In genomic region chr22:32748509-32748908, GRCh38 we compare ENCODE assay signal across 25 cellular contexts. TPM values are rescaled to one million over a fixed set of nuclear protein-coding genes. Genes with fewer than 3 reads are reported as not detected.
"Had no signal": no experiment of that assay in that cellular context is flagged by ENCODE, and none has a peak within 500 bp of the region (broad histone marks: within the 10 kb centered on the region; RNA-seq: fewer than 3 reads in every experiment).

No MANE protein-coding gene starts in this region.

- H3K4me3 ChIP-seq: K562, SJSA1, SK-N-MC had no signal

- H3K9me3 ChIP-seq: SJSA1 had no signal

- DNase-seq: Kasumi-1; MM.1S; NCI-H1092 treated with DMSO at 0.1 percent for 48 hours; NCI-H1436; NCI-H187; NCI-H2029; NCI-H2081 treated with DMSO at 0.1 percent for 48 hours; NCI-H2171; NCI-H226; NCI-H446; NCI-H510A; NCI-H524 treated with DMSO at 0.1 percent for 48 hours; NCI-H69; NCI-H774; NK-92 treated with Interleukin-12 subunit alpha and Interleukin-12 subunit beta, amount 100 ng/mL, for 24 hours; PC-3; SIG-M5 had no signal

- H3K9ac ChIP-seq: KMS-11 had no signal

- H3K27ac ChIP-seq: KMS-11, RWPE1, SJSA1, SK-N-MC had no signal

- ATAC-seq: K562, Panc1, PC-3 had no signal

- H3K4me2 ChIP-seq: KMS-11 had no signal

- H3K27me3 ChIP-seq: SJSA1 had no signal

- H3K36me3 ChIP-seq: SJSA1 had no signal

RNA-seq across cellular contexts. Expression of gene TIMP3, which starts 53.0 kb away (rescaled TPM):
- total RNA-seq: OCI-LY7, PC-3 had no signal
- polyA plus RNA-seq: IgD-negative memory B cell had no signal
